31 cellular contexts compared by ENCODE assay signal in genomic region chr16:88088161-88088581, GRCh38.
A peak's percentile ranks its signal among the peaks of the same experiment; 100 is the strongest.
DNase-seq lines count a peak whose midpoint lies in the region; ATAC-seq and TF ChIP-seq lines count a peak whose summit lies in the region.
"Had no signal": no experiment of that assay in that cellular context is flagged by ENCODE, and none has a peak within 500 bp of the region (broad histone marks: within the 10 kb centered on the region; RNA-seq: fewer than 3 reads in every experiment).

No MANE protein-coding gene starts in this region.

- H3K27me3 Mint-ChIP-seq in chondrocyte (ENCODE audit: low read depth) = no peaks in the 10 kb centered on the region
- H3K27me3 Mint-ChIP-seq: activated T-helper 17 cell treated with anti-CD3 and anti-CD28 coated beads, Interleukin-2, amount 50 U/mL, for 72 hours; central memory CD8-positive, alpha-beta T cell had no signal

- no peaks in the 10 kb centered on the region for H3K27me3 ChIP-seq in right atrium auricular region
- H3K27me3 ChIP-seq: BLaER1 had no signal

- ATAC-seq in sciatic nerve = peak; percentile 25
- ATAC-seq: activated naive CD4-positive, alpha-beta T cell treated with anti-CD3 and anti-CD28 coated beads, Interleukin-2, amount 50 U/mL, for 72 hours; activated T-helper 17 cell treated with anti-CD3 and anti-CD28 coated beads, Interleukin-2, amount 50 U/mL, for 72 hours; psoas muscle had no signal

- H3K36me3 ChIP-seq in right atrium auricular region = no peaks in the 10 kb centered on the region
- H3K36me3 ChIP-seq: BLaER1 had no signal

- H3K4me3 Mint-ChIP-seq in chondrocyte (ENCODE audit: unreplicated experiment) = no peak overlapping the region
- H3K4me3 Mint-ChIP-seq: activated T-helper 17 cell treated with anti-CD3 and anti-CD28 coated beads, Interleukin-2, amount 50 U/mL, for 72 hours; central memory CD8-positive, alpha-beta T cell had no signal

- no peaks in the 10 kb centered on the region for H3K9me3 ChIP-seq in right atrium auricular region
- H3K9me3 ChIP-seq: BLaER1, psoas muscle had no signal

- no peak overlapping the region for H3K4me3 ChIP-seq in right atrium auricular region
- H3K4me3 ChIP-seq: BLaER1, lung, psoas muscle, smooth muscle cell had no signal

- H3K9me3 Mint-ChIP-seq in chondrocyte (ENCODE audit: low read depth) = no peaks in the 10 kb centered on the region
- H3K9me3 Mint-ChIP-seq: activated naive CD4-positive, alpha-beta T cell treated with anti-CD3 and anti-CD28 coated beads, Interleukin-2, amount 50 U/mL, for 72 hours; activated T-helper 17 cell treated with anti-CD3 and anti-CD28 coated beads, Interleukin-2, amount 50 U/mL, for 72 hours; central memory CD8-positive, alpha-beta T cell had no signal

- no peak for TF ChIP-seq CTCF in chondrocyte (IDR thresholded peaks at IDR 0.05)
- TF ChIP-seq CTCF in right atrium auricular region (IDR thresholded peaks at IDR 0.05) = no peak

- peaks cover 0 to 19% of the 10 kb centered on the region in 2 donors for H3K4me1 ChIP-seq in right atrium auricular region

- no peaks in the 10 kb centered on the region for H3K36me3 Mint-ChIP-seq in chondrocyte (ENCODE audit: low read depth)
- H3K36me3 Mint-ChIP-seq: activated naive CD4-positive, alpha-beta T cell treated with anti-CD3 and anti-CD28 coated beads, Interleukin-2, amount 50 U/mL, for 72 hours had no signal

- peaks cover 13% of the 10 kb centered on the region for H3K4me1 Mint-ChIP-seq in chondrocyte (ENCODE audit: low read depth)
- H3K4me1 Mint-ChIP-seq: activated T-helper 17 cell treated with anti-CD3 and anti-CD28 coated beads, Interleukin-2, amount 50 U/mL, for 72 hours; central memory CD8-positive, alpha-beta T cell had no signal

- H3K27ac Mint-ChIP-seq in chondrocyte (ENCODE audit: unreplicated experiment) = no peak overlapping the region
- H3K27ac Mint-ChIP-seq: activated naive CD4-positive, alpha-beta T cell treated with anti-CD3 and anti-CD28 coated beads, Interleukin-2, amount 50 U/mL, for 72 hours; activated T-helper 17 cell treated with anti-CD3 and anti-CD28 coated beads, Interleukin-2, amount 50 U/mL, for 72 hours had no signal

- DNase-seq in ELF-1 (ENCODE audit: low read depth, low spot score) (peak; percentile 36), chondrocyte (ENCODE audit: low spot score) (peak; percentile 80), right atrium auricular region (ENCODE audit: low spot score) (peak; percentile 82), sciatic nerve (ENCODE audit: low spot score) (no peak), NCI-H2227 treated with DMSO at 0.1 percent for 48 hours (lab: John Stamatoyannopoulos, UW) (no peak), DMS 273 (lab: John Stamatoyannopoulos, UW; ENCODE audit: unreplicated experiment) (no peak)
- DNase-seq in effector CD4-positive, alpha-beta T cell = no peak
- DNase-seq in stimulated activated CD4-positive, alpha-beta T cell treated with anti-CD3 and anti-CD28 coated beads, Interleukin-4, amount 100 ng/mL, for 4 hours = no peak
- DNase-seq: activated CD4-positive, alpha-beta T cell treated with anti-CD3 and anti-CD28 coated beads, Interleukin-2, amount 50 U/mL, for 4 hours; activated CD4-positive, CD25-positive, alpha-beta regulatory T cell; activated CD8-positive, alpha-beta memory T cell treated with anti-CD3 and anti-CD28 coated beads, Interleukin-2, amount 50 U/mL, for 48 hours; COR-L47; DMS79; foreskin melanocyte; HCEC 1CT; hippocampal formation; Kasumi-1; NCI-H1048; NCI-H1694 treated with DMSO at 0.1 percent for 48 hours; NCI-H774; SHP77; stimulated activated CD4-positive, alpha-beta T cell treated with anti-CD3 and anti-CD28 coated beads, Interleukin-2, amount 100 ng/mL, for 24 hours; SW 1271 had no signal

- H3K27ac ChIP-seq in right atrium auricular region = no peak overlapping the region
- H3K27ac ChIP-seq: BLaER1, HL-60, psoas muscle had no signal

- intact Hi-C loops in sciatic nerve (cut with DNase I) = no loop called here

Comparison
In these comparisons a context has a peak if more than half of its experiments do, and no peak if none do; other contexts are left out.
1. DNase-seq: peak in ELF-1 (single experiment), chondrocyte (single experiment) and right atrium auricular region (single experiment); none in sciatic nerve (single experiment), NCI-H2227 treated with DMSO at 0.1 percent for 48 hours (single experiment), effector CD4-positive, alpha-beta T cell (single experiment), DMS 273 (single experiment) and stimulated activated CD4-positive, alpha-beta T cell treated with anti-CD3 and anti-CD28 coated beads, Interleukin-4, amount 100 ng/mL, for 4 hours (0 of 2).